ENCODE assay signal across 17 cellular contexts in the genomic region with DNA sequence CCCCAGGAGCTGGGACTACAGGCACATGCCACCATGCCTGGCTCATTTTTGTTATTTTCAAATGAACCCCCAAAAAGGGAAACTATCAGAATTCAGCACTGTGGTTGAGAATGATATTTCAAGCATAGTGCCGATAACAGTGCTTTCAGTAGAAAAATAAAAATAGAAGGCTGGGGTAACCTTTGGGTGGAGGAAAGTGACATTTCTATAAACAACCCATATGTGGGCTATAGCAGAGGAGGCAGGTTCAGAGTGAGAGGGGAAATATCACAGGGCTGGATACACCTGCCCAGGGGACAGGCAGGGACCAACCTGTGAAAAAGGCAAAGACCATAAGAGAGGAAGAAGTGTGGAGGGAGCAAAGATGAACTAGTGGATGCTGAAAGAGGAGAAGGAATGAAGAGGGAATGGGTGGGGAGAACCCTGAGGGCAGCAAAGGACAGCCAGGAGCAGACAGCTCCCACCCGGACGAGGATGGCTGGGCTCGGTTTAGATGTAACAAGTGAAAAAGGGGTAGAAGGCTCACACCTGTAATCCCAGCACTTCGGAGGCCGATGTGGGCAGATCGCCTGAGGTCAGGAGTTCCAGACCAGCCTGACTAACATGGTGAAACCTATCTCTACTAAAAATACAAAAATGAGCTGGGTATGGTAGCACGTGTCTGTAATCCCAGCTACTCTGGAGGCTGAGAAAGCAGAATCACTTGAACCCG. TPM values are rescaled to one million over a fixed set of nuclear protein-coding genes. Genes with fewer than 3 reads are reported as not detected.
A peak's percentile ranks its signal among the peaks of the same experiment; 100 is the strongest.
DNase-seq lines count a peak whose midpoint lies in the region; ATAC-seq, FAIRE-seq and TF ChIP-seq lines count a peak whose summit lies in the region.
"Had no signal": no experiment of that assay in that cellular context is flagged by ENCODE, and none has a peak within 500 bp of the region (broad histone marks: within the 10 kb centered on the region; RNA-seq: fewer than 3 reads in every experiment).

No MANE protein-coding gene starts in this region.

- no peak overlapping the region for H2BK15ac ChIP-seq in H9 (ENCODE audit: low read depth, low read length)

- no CpG with 5 or more reads among the region's 9 CpGs for WGBS in trophoblast cell (ENCODE audit: extremely low coverage, insufficient coverage, insufficient read length)
- WGBS in H9 (ENCODE audit: extremely low coverage, insufficient read length, low lambda C conversion rate) = no CpG with 5 or more reads among the region's 9 CpGs

- H3K9ac ChIP-seq in trophoblast cell (ENCODE audit: low read length) (no peak overlapping the region), H9 (ENCODE audit: extremely low read depth, insufficient read length, low read length) (no peak overlapping the region)
- H3K9ac ChIP-seq: neural progenitor cell had no signal

- no peak for TF ChIP-seq CTCF in H9 (conservative IDR thresholded peaks at IDR 0.05)

- H4K5ac ChIP-seq in H9 (ENCODE audit: insufficient read length, low read depth, low read length) = no peak overlapping the region

- H2BK120ac ChIP-seq in trophoblast cell (ENCODE audit: insufficient read depth, low read length, poor library complexity) = no peak overlapping the region
- H2BK120ac ChIP-seq in H9 (ENCODE audit: low read depth, low read length, poor library complexity, severe bottlenecking) = no peak overlapping the region

- H4K20me1 ChIP-seq in H9 (ENCODE audit: control insufficient read depth, insufficient read depth, insufficient read length) = no peaks in the 10 kb centered on the region

- H3K23me2 ChIP-seq in H9 (ENCODE audit: insufficient read length, low read depth, low read length, poor library complexity, severe bottlenecking) = no peaks in the 10 kb centered on the region

- H3K14ac ChIP-seq in trophoblast cell (ENCODE audit: low read length) (no peak overlapping the region), H9 (ENCODE audit: insufficient read depth, low read length) (no peak overlapping the region)

- no peak overlapping the region for H4K12ac ChIP-seq in trophoblast cell (ENCODE audit: low read depth, low read length)

- H3K27me3 ChIP-seq in trophoblast cell (ENCODE audit: insufficient read depth, low read length) = no peaks in the 10 kb centered on the region
- H3K27me3 ChIP-seq in H9 (ENCODE audit: insufficient read depth, low read length) = no peaks in the 10 kb centered on the region
- H3K27me3 ChIP-seq: neural progenitor cell, right lobe of liver had no signal

- H3K56ac ChIP-seq in H9 (ENCODE audit: insufficient read length, low read depth, low read length) = no peak overlapping the region

- H2BK20ac ChIP-seq in H9 (ENCODE audit: low read depth, low read length, poor library complexity, severe bottlenecking) = no peak overlapping the region

- H4K8ac ChIP-seq in trophoblast cell (ENCODE audit: low read depth, low read length) (no peak overlapping the region), H9 (replicated peaks; ENCODE audit: insufficient read length, low read depth, low read length) (no peak overlapping the region)

- H2AK5ac ChIP-seq in trophoblast cell (ENCODE audit: low read length) = no peak overlapping the region
- no peak overlapping the region for H2AK5ac ChIP-seq in H9 (ENCODE audit: insufficient read length, low read length)

- H3T11ph ChIP-seq in H9 (ENCODE audit: low read length) = no peak overlapping the region

- H3K4me1 ChIP-seq in trophoblast cell (ENCODE audit: control insufficient read depth in 1 of 2, insufficient read depth in 2 of 2, low read length in 2 of 2) = no peaks in the 10 kb centered on the region
- no peaks in the 10 kb centered on the region; the same call in 1 of the 2 replicates for H3K4me1 ChIP-seq in H9 (ENCODE audit: insufficient read depth, low read length)

- no peak overlapping the region for H3K23ac ChIP-seq in trophoblast cell (ENCODE audit: low read length)
- H3K23ac ChIP-seq in H9 (ENCODE audit: insufficient read length, low read depth, low read length) = no peak overlapping the region

- no peak for TF ChIP-seq POLR2A in H54 (IDR thresholded peaks at IDR 0.05; ENCODE audit: low read depth, low read length)

- peaks cover 18% of the 10 kb centered on the region for H3K27me3 Mint-ChIP-seq in T-helper 2 cell treated with Interferon-gamma antibody and Interleukin-4, amounts not matched to agents 5 μg/mL and 100 μg/mL, for 36 hours (ENCODE audit: low read depth)
- peaks cover 9% of the 10 kb centered on the region for H3K27me3 Mint-ChIP-seq in activated naive CD8-positive, alpha-beta T cell treated with anti-CD3 and anti-CD28 coated beads, Interleukin-2, amount 10 ng/mL, durations not matched to agents 7 days and 5 days
- H3K27me3 Mint-ChIP-seq in H9 (ENCODE audit: low read depth) = peaks cover 11% of the 10 kb centered on the region
- H3K27me3 Mint-ChIP-seq: CD4-positive, alpha-beta memory T cell had no signal

- no peak overlapping the region for H2BK12ac ChIP-seq in trophoblast cell (ENCODE audit: low read length)
- H2BK12ac ChIP-seq in H9 (ENCODE audit: insufficient read length, low read depth, low read length) = no peak overlapping the region

- POLR2A ChIA-PET in activated naive CD8-positive, alpha-beta T cell treated with anti-CD3 and anti-CD28 coated beads, Interleukin-2, amount 10 ng/mL, durations not matched to agents 7 days and 5 days (lab: Charles Lee) = interaction anchor here (0.6 kb wide), 1 partner anchor 141 kb away, joined by 3 read pairs; a partner anchor contains a TSS

- H3K27ac Mint-ChIP-seq in T-helper 2 cell treated with Interferon-gamma antibody and Interleukin-4, amounts not matched to agents 5 μg/mL and 100 μg/mL, for 36 hours = peak overlapping the region; percentile 4
- H3K27ac Mint-ChIP-seq in activated naive CD8-positive, alpha-beta T cell treated with anti-CD3 and anti-CD28 coated beads, Interleukin-2, amount 10 ng/mL, durations not matched to agents 7 days and 5 days = peak overlapping the region; percentile 56
- no peak overlapping the region for H3K27ac Mint-ChIP-seq in H9
- H3K27ac Mint-ChIP-seq: activated CD4-positive, alpha-beta memory T cell treated with anti-CD3 and anti-CD28 coated beads, Interleukin-2, amount 10 ng/mL, durations not matched to agents 7 days and 5 days; neural progenitor cell had no signal

- ATAC-seq in HG02852 (IDR thresholded peaks at IDR 0.05; ENCODE audit: unreplicated experiment) = peak; percentile 36
- no peak for ATAC-seq in activated naive CD8-positive, alpha-beta T cell treated with anti-CD3 and anti-CD28 coated beads, Interleukin-2, amount 10 ng/mL, durations not matched to agents 7 days and 5 days (ENCODE audit: low read depth)

- H3K4me3 ChIP-seq in trophoblast cell (ENCODE audit: low read depth, low read length) = no peak overlapping the region
- H3K4me3 ChIP-seq: neural progenitor cell, right lobe of liver had no signal

- H4K91ac ChIP-seq in trophoblast cell (ENCODE audit: low read depth, low read length) = no peak overlapping the region
- H4K91ac ChIP-seq in H9 (ENCODE audit: insufficient read length, low read depth, low read length) = no peak overlapping the region

- H3K79me2 ChIP-seq in trophoblast cell (ENCODE audit: control insufficient read depth, insufficient read depth, low read length, poor library complexity) = no peaks in the 10 kb centered on the region
- H3K79me2 ChIP-seq in H9 (ENCODE audit: insufficient read depth, low read length) = no peaks in the 10 kb centered on the region

- no peak overlapping the region for H3K4me3 Mint-ChIP-seq in T-helper 2 cell treated with Interferon-gamma antibody and Interleukin-4, amounts not matched to agents 5 μg/mL and 100 μg/mL, for 36 hours
- no peak overlapping the region for H3K4me3 Mint-ChIP-seq in activated naive CD8-positive, alpha-beta T cell treated with anti-CD3 and anti-CD28 coated beads, Interleukin-2, amount 10 ng/mL, durations not matched to agents 7 days and 5 days
- no peak overlapping the region for H3K4me3 Mint-ChIP-seq in H9
- H3K4me3 Mint-ChIP-seq: activated CD4-positive, alpha-beta memory T cell treated with anti-CD3 and anti-CD28 coated beads, Interleukin-2, amount 10 ng/mL, durations not matched to agents 7 days and 5 days; neural progenitor cell had no signal

- H3K9me3 Mint-ChIP-seq in T-helper 2 cell treated with Interferon-gamma antibody and Interleukin-4, amounts not matched to agents 5 μg/mL and 100 μg/mL, for 36 hours = no peaks in the 10 kb centered on the region
- H3K9me3 Mint-ChIP-seq in activated naive CD8-positive, alpha-beta T cell treated with anti-CD3 and anti-CD28 coated beads, Interleukin-2, amount 10 ng/mL, durations not matched to agents 7 days and 5 days = no peaks in the 10 kb centered on the region
- no peaks in the 10 kb centered on the region; a peak in 1 of 5 replicates for H3K9me3 Mint-ChIP-seq in H9
- H3K9me3 Mint-ChIP-seq: activated CD4-positive, alpha-beta memory T cell treated with anti-CD3 and anti-CD28 coated beads, Interleukin-2, amount 10 ng/mL, durations not matched to agents 7 days and 5 days; CD4-positive, alpha-beta memory T cell; neural progenitor cell had no signal

- no peak for FAIRE-seq in H54 (lab: Jason Lieb, UNC)

- H2AFZ ChIP-seq in trophoblast cell (ENCODE audit: insufficient read depth, low read length, poor library complexity) = no peak overlapping the region
- no peak overlapping the region for H2AFZ ChIP-seq in H9 (ENCODE audit: low read length)

- H3K36me3 ChIP-seq in trophoblast cell (ENCODE audit: control insufficient read depth in 1 of 2, insufficient read depth in 2 of 2, low read length in 2 of 2) = no peaks in the 10 kb centered on the region
- H3K36me3 ChIP-seq: neural progenitor cell, right lobe of liver had no signal

- no peak for DNase-seq in T-helper 2 cell treated with Interferon-gamma antibody and Interleukin-4, amounts not matched to agents 5 μg/mL and 100 μg/mL, for 36 hours (ENCODE audit: low spot score)
- DNase-seq in T-helper 2 cell = no peak
- DNase-seq in activated naive CD8-positive, alpha-beta T cell treated with anti-CD3 and anti-CD28 coated beads, Interleukin-2, amount 10 ng/mL, durations not matched to agents 7 days and 5 days = no peak
- peak; percentile 86 to 87 for DNase-seq in trophoblast cell
- no peak for DNase-seq in H9
- DNase-seq in NCI-H748 treated with DMSO at 0.1 percent for 48 hours (lab: John Stamatoyannopoulos, UW) = no peak
- no peak for DNase-seq in H54 (ENCODE audit: insufficient read length, low spot score)
- DNase-seq: 8988T; activated CD4-positive, alpha-beta memory T cell treated with anti-CD3 and anti-CD28 coated beads, Interleukin-2, amount 10 ng/mL, durations not matched to agents 7 days and 5 days; activated gamma-delta T cell treated with Interleukin-2 at 50 U/mL for 16 hours; CD4-positive, alpha-beta memory T cell; NK-92 treated with Interleukin-12 subunit alpha and Interleukin-12 subunit beta, amount 100 ng/mL, for 24 hours; right lobe of liver; SHP77 treated with DMSO at 0.1 percent for 48 hours; stimulated activated CD4-positive, alpha-beta T cell treated with anti-CD3 and anti-CD28 coated beads, Interleukin-2, amount 100 ng/mL, for 48 hours had no signal

- no peak overlapping the region for H3K27ac ChIP-seq in trophoblast cell (ENCODE audit: low read depth, low read length)
- H3K27ac ChIP-seq in H9 (ENCODE audit: insufficient read length, low read depth, low read length) = no peak overlapping the region
- H3K27ac ChIP-seq: neural progenitor cell, right lobe of liver had no signal

- peaks cover 2% of the 10 kb centered on the region for H3K36me3 Mint-ChIP-seq in T-helper 2 cell treated with Interferon-gamma antibody and Interleukin-4, amounts not matched to agents 5 μg/mL and 100 μg/mL, for 36 hours (ENCODE audit: low read depth)
- H3K36me3 Mint-ChIP-seq in activated naive CD8-positive, alpha-beta T cell treated with anti-CD3 and anti-CD28 coated beads, Interleukin-2, amount 10 ng/mL, durations not matched to agents 7 days and 5 days = peaks cover 8% of the 10 kb centered on the region
- no peaks in the 10 kb centered on the region for H3K36me3 Mint-ChIP-seq in H9 (ENCODE audit: insufficient read depth in 1 of 3, low read depth in 3 of 3)
- H3K36me3 Mint-ChIP-seq: CD4-positive, alpha-beta memory T cell; neural progenitor cell had no signal

- peaks cover 38% of the 10 kb centered on the region for H3K4me1 Mint-ChIP-seq in T-helper 2 cell treated with Interferon-gamma antibody and Interleukin-4, amounts not matched to agents 5 μg/mL and 100 μg/mL, for 36 hours (ENCODE audit: low read depth)
- H3K4me1 Mint-ChIP-seq in activated naive CD8-positive, alpha-beta T cell treated with anti-CD3 and anti-CD28 coated beads, Interleukin-2, amount 10 ng/mL, durations not matched to agents 7 days and 5 days = peaks cover 55% of the 10 kb centered on the region
- H3K4me1 Mint-ChIP-seq in H9 = peaks cover 12 to 13% of the 10 kb centered on the region in 2 experiments

- H3K4ac ChIP-seq in trophoblast cell (ENCODE audit: low read depth, low read length) = no peak overlapping the region
- no peak overlapping the region for H3K4ac ChIP-seq in H9 (ENCODE audit: low read depth, low read length)

- H3K9me3 ChIP-seq in trophoblast cell (ENCODE audit: insufficient read depth, low read depth, low read length) = no peaks in the 10 kb centered on the region
- H3K9me3 ChIP-seq in H9 (ENCODE audit: control insufficient read depth, low read depth, low read length) = no peaks in the 10 kb centered on the region
- H3K9me3 ChIP-seq: right lobe of liver had no signal

- no peak overlapping the region for H2BK5ac ChIP-seq in trophoblast cell (ENCODE audit: low read depth, low read length, poor library complexity)
- H2BK5ac ChIP-seq in H9 (ENCODE audit: insufficient read length, low read length) = no peak overlapping the region

- H3K79me1 ChIP-seq in trophoblast cell (ENCODE audit: low read length) = no peaks in the 10 kb centered on the region
- H3K79me1 ChIP-seq in H9 (ENCODE audit: insufficient read depth, low read depth, low read length, poor library complexity, severe bottlenecking) = no peaks in the 10 kb centered on the region

- no peak overlapping the region for H3K18ac ChIP-seq in trophoblast cell (ENCODE audit: low read length)
- H3K18ac ChIP-seq in H9 (ENCODE audit: insufficient read length, low read depth, low read length) = no peak overlapping the region

- H3K4me2 ChIP-seq in trophoblast cell (ENCODE audit: low read length) (no peak overlapping the region), H9 (ENCODE audit: insufficient read depth, insufficient read length, low read length) (no peak overlapping the region)

RNA-seq across cellular contexts. Expression of a gene that starts 56.5 kb away (rescaled TPM):
- 10 to 100 TPM; 27.7 to 28.3 TPM for total RNA-seq in activated naive CD8-positive, alpha-beta T cell treated with anti-CD3 and anti-CD28 coated beads, Interleukin-2, amount 10 ng/mL, durations not matched to agents 7 days and 5 days
- 42.6 and 49.1 TPM in 2 replicates for polyA plus RNA-seq in trophoblast cell (2013)
- 1.8 and 3.5 TPM in 2 replicates for total RNA-seq in H9 (2021)

Comparison
In these comparisons a context has a peak if more than half of its experiments do, and no peak if none do; other contexts are left out.
1. DNase-seq: peak in trophoblast cell (2 of 2); none in T-helper 2 cell treated with Interferon-gamma antibody and Interleukin-4, amounts not matched to agents 5 μg/mL and 100 μg/mL, for 36 hours (single experiment), T-helper 2 cell (0 of 5), activated naive CD8-positive, alpha-beta T cell treated with anti-CD3 and anti-CD28 coated beads, Interleukin-2, amount 10 ng/mL, durations not matched to agents 7 days and 5 days (single experiment), H9 (single experiment), NCI-H748 treated with DMSO at 0.1 percent for 48 hours (single experiment) and H54 (single experiment).
2. H3K27ac Mint-ChIP-seq: peak in T-helper 2 cell treated with Interferon-gamma antibody and Interleukin-4, amounts not matched to agents 5 μg/mL and 100 μg/mL, for 36 hours (single experiment) and activated naive CD8-positive, alpha-beta T cell treated with anti-CD3 and anti-CD28 coated beads, Interleukin-2, amount 10 ng/mL, durations not matched to agents 7 days and 5 days (single experiment); none in H9 (0 of 3).